In genomic region chr7:142854505-142855400, GRCh38 we compare ENCODE assay signal across 8 cellular contexts. TPM values are rescaled to one million over a fixed set of nuclear protein-coding genes. Genes with fewer than 3 reads are reported as not detected.
DNase-seq lines count a peak whose midpoint lies in the region; FAIRE-seq and TF ChIP-seq lines count a peak whose summit lies in the region.

A gene with protein sequence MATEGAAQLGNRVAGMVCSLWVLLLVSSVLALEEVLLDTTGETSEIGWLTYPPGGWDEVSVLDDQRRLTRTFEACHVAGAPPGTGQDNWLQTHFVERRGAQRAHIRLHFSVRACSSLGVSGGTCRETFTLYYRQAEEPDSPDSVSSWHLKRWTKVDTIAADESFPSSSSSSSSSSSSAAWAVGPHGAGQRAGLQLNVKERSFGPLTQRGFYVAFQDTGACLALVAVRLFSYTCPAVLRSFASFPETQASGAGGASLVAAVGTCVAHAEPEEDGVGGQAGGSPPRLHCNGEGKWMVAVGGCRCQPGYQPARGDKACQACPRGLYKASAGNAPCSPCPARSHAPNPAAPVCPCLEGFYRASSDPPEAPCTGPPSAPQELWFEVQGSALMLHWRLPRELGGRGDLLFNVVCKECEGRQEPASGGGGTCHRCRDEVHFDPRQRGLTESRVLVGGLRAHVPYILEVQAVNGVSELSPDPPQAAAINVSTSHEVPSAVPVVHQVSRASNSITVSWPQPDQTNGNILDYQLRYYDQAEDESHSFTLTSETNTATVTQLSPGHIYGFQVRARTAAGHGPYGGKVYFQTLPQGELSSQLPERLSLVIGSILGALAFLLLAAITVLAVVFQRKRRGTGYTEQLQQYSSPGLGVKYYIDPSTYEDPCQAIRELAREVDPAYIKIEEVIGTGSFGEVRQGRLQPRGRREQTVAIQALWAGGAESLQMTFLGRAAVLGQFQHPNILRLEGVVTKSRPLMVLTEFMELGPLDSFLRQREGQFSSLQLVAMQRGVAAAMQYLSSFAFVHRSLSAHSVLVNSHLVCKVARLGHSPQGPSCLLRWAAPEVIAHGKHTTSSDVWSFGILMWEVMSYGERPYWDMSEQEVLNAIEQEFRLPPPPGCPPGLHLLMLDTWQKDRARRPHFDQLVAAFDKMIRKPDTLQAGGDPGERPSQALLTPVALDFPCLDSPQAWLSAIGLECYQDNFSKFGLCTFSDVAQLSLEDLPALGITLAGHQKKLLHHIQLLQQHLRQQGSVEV (plus strand): TSS chr7:142855076. CDS start chr7:142863228, 8,152 bp downstream.

- H3K4me3 ChIP-seq in H7 (ENCODE audit: insufficient read depth, low read depth, low read length) (peak within 1 kb of the TSS; percentile 81), WI38 (ENCODE audit: low read depth, low read length) (peak within 1 kb of the TSS; percentile 60), keratinocyte (ENCODE audit: control insufficient read depth in 2 of 3, extremely low read depth in 1 of 3, insufficient read depth in 2 of 3, low read depth in 1 of 3, low read length in 3 of 3) (peak within 1 kb of the TSS; percentile 45 to 82 (median 76))

- peak within 1 kb of the TSS; percentile 92 for H2AFZ ChIP-seq in keratinocyte (ENCODE audit: control insufficient read depth, low read length)

- peaks cover 30% of the 10 kb centered on the region for H3K27me3 ChIP-seq in H7 (ENCODE audit: control insufficient read depth, insufficient read depth, low read length)
- H3K27me3 ChIP-seq in keratinocyte (ENCODE audit: control insufficient read depth, extremely low read depth, insufficient read depth, low read length), result peaks cover 10% of the 10 kb centered on the region

- no peak for FAIRE-seq in keratinocyte (lab: Jason Lieb, UNC)

- no peaks in the 10 kb centered on the region for H4K20me1 ChIP-seq in keratinocyte (ENCODE audit: control insufficient read depth, extremely low read depth, insufficient read depth, low read length)

- H3K9ac ChIP-seq in ES-I3 (ENCODE audit: low read depth, low read length) (peak within 1 kb of the TSS; percentile 60), keratinocyte (ENCODE audit: control insufficient read depth, extremely low read depth, insufficient read depth, low read length) (peak within 1 kb of the TSS; percentile 61)

- DNase-seq in H7 (peak; percentile 93), LoVo (ENCODE audit: low spot score) (peak; percentile 87), caudate nucleus (lab: John Stamatoyannopoulos, UW) (peak in 39 of 61 donors; percentile 18 to 84 (median 71)), keratinocyte (ENCODE audit: low read depth, low spot score) (no peak), 8988T (no peak)
- peak; percentile 60 for DNase-seq in stimulated activated CD4-positive, alpha-beta T cell treated with anti-CD3 and anti-CD28 coated beads, Interleukin-12 subunit alpha, Interleukin-12 subunit beta, amount 100 ng/mL, for 4 hours

- no peak for TF ChIP-seq CTCF in WI38 (IDR thresholded peaks at IDR 0.05; ENCODE audit: low read depth, low read length)
- TF ChIP-seq CTCF in keratinocyte (optimal IDR thresholded peaks at IDR 0.05 in 1 of 3, IDR thresholded peaks at IDR 0.05 in 1 of 3, conservative IDR thresholded peaks at IDR 0.05 in 1 of 3; ENCODE audit: extremely low read depth in 1 of 3, insufficient read depth in 2 of 3, low read length in 3 of 3), result no peak

- dilution Hi-C loops in keratinocyte (cut with MboI; ENCODE audit: extremely low pct_ligation_motif_present, low sequenced_read_pairs), result no loop called here

- peak within 1 kb of the TSS; percentile 93 for H3K4me2 ChIP-seq in keratinocyte (ENCODE audit: control insufficient read depth, extremely low read depth, insufficient read depth, low read depth, low read length)

- H3K36me3 ChIP-seq in ES-I3 (ENCODE audit: insufficient read depth, low read length) (no peaks in the 10 kb centered on the region), H7 (replicated peaks; ENCODE audit: control insufficient read depth, insufficient read depth, low read length) (no peaks in the 10 kb centered on the region), keratinocyte (ENCODE audit: control insufficient read depth in 2 of 2, extremely low read depth in 1 of 2, insufficient read depth in 2 of 2, low read length in 2 of 2) (no peaks in the 10 kb centered on the region)

- peak within 1 kb of the TSS; percentile 78 for H3K27ac ChIP-seq in caudate nucleus (ENCODE audit: low read depth, low read length)
- peak within 1 kb of the TSS; percentile 3 for H3K27ac ChIP-seq in keratinocyte (ENCODE audit: control insufficient read depth, insufficient read depth, low read length)

- H3K9me3 ChIP-seq in ES-I3 (ENCODE audit: control insufficient read depth, insufficient read depth, low read length) (no peaks in the 10 kb centered on the region), keratinocyte (ENCODE audit: control insufficient read depth, low read depth, low read length) (no peaks in the 10 kb centered on the region)

- H3K9me1 ChIP-seq in keratinocyte (ENCODE audit: control insufficient read depth, extremely low read depth, insufficient read depth, low read length), result no peaks in the 10 kb centered on the region

- H3K79me2 ChIP-seq in keratinocyte (ENCODE audit: control insufficient read depth, insufficient read depth, low read length), result no peaks in the 10 kb centered on the region

- H3K4me1 ChIP-seq in ES-I3 (ENCODE audit: insufficient read depth, low read length) (no peaks in the 10 kb centered on the region), keratinocyte (ENCODE audit: control insufficient read depth, extremely low read depth, insufficient read depth, low read length) (peaks cover 14% of the 10 kb centered on the region)

RNA-seq across cellular contexts. Expression of the gene that starts here (rescaled TPM):
- total RNA-seq in H7 (2014; rRNA removed; shearing (Covaris generic)), result 4.0 and 8.8 TPM in 2 replicates
- 0.59 to 3.0 TPM (median 1.9 TPM) in 3 replicates for polyA plus RNA-seq in keratinocyte
- 17.8 TPM for polyA plus RNA-seq in keratinocyte (2011; ENCODE audit: low read depth)
- polyA plus RNA-seq in keratinocyte (2011; cell fraction: cytosol; rRNA removed), result 0.82 and 0.94 TPM in 2 replicates
- polyA plus RNA-seq in keratinocyte (2011; cell fraction: nucleus; rRNA removed), result 2.9 and 3.7 TPM in 2 replicates
- polyA plus RNA-seq in keratinocyte (2012; ENCODE audit: low replicate concordance), result 0.70 and 17.2 TPM in 2 replicates
- 1.4 to 6.6 TPM (median 1.6 TPM) in 3 replicates for polyA minus RNA-seq in keratinocyte
- 5.2 TPM for polyA minus RNA-seq in keratinocyte (2011; cell fraction: cytosol; rRNA and poly(A)+ RNA removed)
- polyA minus RNA-seq in keratinocyte (2011; cell fraction: nucleus; rRNA and poly(A)+ RNA removed), result 3.1 and 4.2 TPM in 2 replicates

Comparison
In these comparisons a context has a peak if more than half of its experiments do, and no peak if none do; other contexts are left out.
1. DNase-seq: peak in H7 (single experiment), LoVo (single experiment), caudate nucleus (39 of 61) and stimulated activated CD4-positive, alpha-beta T cell treated with anti-CD3 and anti-CD28 coated beads, Interleukin-12 subunit alpha, Interleukin-12 subunit beta, amount 100 ng/mL, for 4 hours (single experiment); none in keratinocyte (single experiment) and 8988T (single experiment).
2. Peak in every context shown above with its lines, with median percentiles within 50 percentile points of each other: H3K4me3 ChIP-seq.